Comparison of ENCODE assay signal across 23 cellular contexts in the genomic region with DNA sequence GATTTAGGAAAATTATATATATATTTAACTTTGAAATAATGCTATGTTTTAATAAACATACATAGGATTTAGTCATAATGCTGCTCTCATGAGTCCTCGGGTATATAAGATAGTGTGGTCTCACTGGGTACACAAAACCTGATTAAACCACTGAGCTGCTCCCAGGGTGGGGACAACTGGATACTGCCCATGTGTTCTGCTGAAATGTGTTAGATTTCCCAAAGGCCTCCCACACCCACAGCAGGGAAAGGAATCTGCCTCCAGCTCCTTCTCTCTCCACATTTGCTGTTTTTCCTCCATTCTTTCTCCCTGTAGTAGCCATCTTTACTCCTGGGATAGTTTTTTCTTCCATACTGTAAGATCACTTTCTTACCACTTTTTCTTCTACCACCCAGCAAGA.
A peak's percentile ranks its signal among the peaks of the same experiment; 100 is the strongest.
DNase-seq lines count a peak whose midpoint lies in the region; ATAC-seq and TF ChIP-seq lines count a peak whose summit lies in the region.
"Had no signal": no experiment of that assay in that cellular context is flagged by ENCODE, and none has a peak within 500 bp of the region (broad histone marks: within the 10 kb centered on the region; RNA-seq: fewer than 3 reads in every experiment).

No MANE protein-coding gene starts in this region.

- WGBS in GM23248 (ENCODE audit: low coverage in 1 of 2, low lambda C conversion rate in 2 of 2, missing lambda C conversion rate in 2 of 2), 2 experiments, result 36 to 58% methylated on average over 1 of the region's 1 CpG

- POLR2A ChIA-PET in activated CD8-positive, alpha-beta T cell treated with anti-CD3 and anti-CD28 coated beads, Interleukin-2, amount 10 ng/mL, durations not matched to agents 7 days and 5 days (lab: Charles Lee), result no interaction called here

- peaks cover 6% of the 10 kb centered on the region for H3K4me1 Mint-ChIP-seq in activated CD8-positive, alpha-beta T cell treated with anti-CD3 and anti-CD28 coated beads, Interleukin-2, amount 10 ng/mL, durations not matched to agents 7 days and 5 days (ENCODE audit: low read depth)
- H3K4me1 Mint-ChIP-seq in endothelial cell (ENCODE audit: unreplicated experiment), result peaks cover 10% of the 10 kb centered on the region

- DNase-seq in Right ventricle myocardium superior (no peak), right atrium auricular region (ENCODE audit: low spot score) (no peak), endothelial cell (ENCODE audit: low spot score) (no peak), sciatic nerve (ENCODE audit: low spot score) (no peak), GM23248 (no peak)
- DNase-seq in activated CD8-positive, alpha-beta T cell treated with anti-CD3 and anti-CD28 coated beads, Interleukin-2, amount 10 ng/mL, durations not matched to agents 7 days and 5 days, result no peak
- DNase-seq: activated CD4-positive, alpha-beta T cell treated with anti-CD3 and anti-CD28 coated beads, Interleukin-2, amount 50 U/mL, for 4 hours; activated T-cell treated with anti-CD3 and anti-CD28 coated beads, Interleukin-2, amount 50 U/mL, for 4 hours; brain microvascular endothelial cell; effector CD4-positive, alpha-beta T cell; erythroblast; foreskin fibroblast; IMR-90; left colon; mesendoderm; naive B cell; NCI-H1092; NCI-H187 treated with DMSO at 0.1 percent for 48 hours; NCI-H526 treated with DMSO at 0.1 percent for 48 hours; transverse colon; WERI-Rb-1 had no signal

- no peak overlapping the region for H3K9ac ChIP-seq in GM23248

- H3K4me3 ChIP-seq in right atrium auricular region, result no peak overlapping the region
- no peak overlapping the region for H3K4me3 ChIP-seq in GM23248
- H3K4me3 ChIP-seq: transverse colon had no signal

- in situ Hi-C loops in GM23248 (cut with MboI), result no loop called here

- H3K27me3 ChIP-seq in right atrium auricular region (no peaks in the 10 kb centered on the region), GM23248 (replicated peaks; ENCODE audit: insufficient read depth) (no peaks in the 10 kb centered on the region)
- H3K27me3 ChIP-seq: brain microvascular endothelial cell, transverse colon had no signal

- peaks cover 24% of the 10 kb centered on the region for H3K36me3 ChIP-seq in right atrium auricular region
- peaks cover 48% of the 10 kb centered on the region; the same call in 1 of the 2 replicates for H3K36me3 ChIP-seq in GM23248 (ENCODE audit: low read depth)
- H3K36me3 ChIP-seq: transverse colon, WERI-Rb-1 had no signal

- peaks cover 53% of the 10 kb centered on the region for H3K36me3 Mint-ChIP-seq in activated CD8-positive, alpha-beta T cell treated with anti-CD3 and anti-CD28 coated beads, Interleukin-2, amount 10 ng/mL, durations not matched to agents 7 days and 5 days (ENCODE audit: low read depth)
- H3K36me3 Mint-ChIP-seq in endothelial cell (ENCODE audit: low read depth, unreplicated experiment), result peaks cover 54% of the 10 kb centered on the region

- TF ChIP-seq CTCF in right atrium auricular region (IDR thresholded peaks at IDR 0.05), result no peak
- no peak for TF ChIP-seq CTCF in endothelial cell (IDR thresholded peaks at IDR 0.05; ENCODE audit: unreplicated experiment)

- no peaks in the 10 kb centered on the region for H4K20me1 ChIP-seq in GM23248 (ENCODE audit: insufficient read depth)

- no peaks in the 10 kb centered on the region for H3K9me3 Mint-ChIP-seq in activated CD8-positive, alpha-beta T cell treated with anti-CD3 and anti-CD28 coated beads, Interleukin-2, amount 10 ng/mL, durations not matched to agents 7 days and 5 days (ENCODE audit: insufficient read depth)
- H3K9me3 Mint-ChIP-seq in endothelial cell (ENCODE audit: unreplicated experiment), result no peaks in the 10 kb centered on the region
- H3K9me3 Mint-ChIP-seq: activated T-cell treated with anti-CD3 and anti-CD28 coated beads, Interleukin-2, amount 50 U/mL, for 4 hours; naive B cell had no signal

- CTCF ChIA-PET in activated CD8-positive, alpha-beta T cell treated with anti-CD3 and anti-CD28 coated beads, Interleukin-2, amount 10 ng/mL, durations not matched to agents 7 days and 5 days (lab: Charles Lee), result interaction anchor here (1.4 kb wide), 1 partner anchor 416 kb away, joined by 4 read pairs; a partner anchor contains a TSS

- H3K79me2 ChIP-seq in GM23248 (ENCODE audit: insufficient read depth), result no peaks in the 10 kb centered on the region

- H3K27ac Mint-ChIP-seq in activated CD8-positive, alpha-beta T cell treated with anti-CD3 and anti-CD28 coated beads, Interleukin-2, amount 10 ng/mL, durations not matched to agents 7 days and 5 days, result peak overlapping the region; percentile 55
- peak overlapping the region; percentile 2 for H3K27ac Mint-ChIP-seq in endothelial cell (ENCODE audit: unreplicated experiment)

- no peaks in the 10 kb centered on the region for H3K27me3 Mint-ChIP-seq in activated CD8-positive, alpha-beta T cell treated with anti-CD3 and anti-CD28 coated beads, Interleukin-2, amount 10 ng/mL, durations not matched to agents 7 days and 5 days (ENCODE audit: low read depth)
- peaks cover 13% of the 10 kb centered on the region for H3K27me3 Mint-ChIP-seq in endothelial cell (ENCODE audit: unreplicated experiment)
- H3K27me3 Mint-ChIP-seq: naive B cell had no signal

- H3K9me3 ChIP-seq in right atrium auricular region, result no peaks in the 10 kb centered on the region
- H3K9me3 ChIP-seq in GM23248 (ENCODE audit: low read depth), result no peaks in the 10 kb centered on the region
- H3K9me3 ChIP-seq: transverse colon had no signal

- H3K27ac ChIP-seq in right atrium auricular region (no peak overlapping the region), GM23248 (no peak overlapping the region)
- H3K27ac ChIP-seq: brain microvascular endothelial cell, C4-2B, transverse colon had no signal

- H3K4me2 ChIP-seq in GM23248 (ENCODE audit: unreplicated experiment), result no peak overlapping the region

- H3K4me3 Mint-ChIP-seq in activated CD8-positive, alpha-beta T cell treated with anti-CD3 and anti-CD28 coated beads, Interleukin-2, amount 10 ng/mL, durations not matched to agents 7 days and 5 days, result no peak overlapping the region
- H3K4me3 Mint-ChIP-seq in endothelial cell (ENCODE audit: unreplicated experiment), result peak overlapping the region; percentile 37
- H3K4me3 Mint-ChIP-seq: activated T-cell treated with anti-CD3 and anti-CD28 coated beads, Interleukin-2, amount 50 U/mL, for 4 hours; naive B cell had no signal

- H3K4me1 ChIP-seq in right atrium auricular region, result peaks cover 0 to 8% of the 10 kb centered on the region in 2 donors
- no peaks in the 10 kb centered on the region for H3K4me1 ChIP-seq in GM23248 (ENCODE audit: insufficient read depth)

- ATAC-seq in Right ventricle myocardium superior (ENCODE audit: poor library complexity) (peak; percentile 28), sciatic nerve (peak; percentile 15), GM19351 (IDR thresholded peaks at IDR 0.05; ENCODE audit: unreplicated experiment) (no peak)
- ATAC-seq in activated CD8-positive, alpha-beta T cell treated with anti-CD3 and anti-CD28 coated beads, Interleukin-2, amount 10 ng/mL, durations not matched to agents 7 days and 5 days, result no peak
- ATAC-seq: activated T-cell treated with anti-CD3 and anti-CD28 coated beads, Interleukin-2, amount 50 U/mL, for 4 hours had no signal

- intact Hi-C loops in Right ventricle myocardium superior (cut with DNase I), result no loop called here
- intact Hi-C loops in sciatic nerve (cut with DNase I), result no loop called here

- no peaks in the 10 kb centered on the region for H3F3A ChIP-seq in GM23248 (ENCODE audit: insufficient read depth)

- H3K9me2 ChIP-seq in GM23248 (ENCODE audit: insufficient read depth), result no peaks in the 10 kb centered on the region

- H2AFZ ChIP-seq in GM23248, result no peak overlapping the region

Comparison
In these comparisons a context has a peak if more than half of its experiments do, and no peak if none do; other contexts are left out.
1. ATAC-seq: peak in Right ventricle myocardium superior (single experiment) and sciatic nerve (single experiment); none in activated CD8-positive, alpha-beta T cell treated with anti-CD3 and anti-CD28 coated beads, Interleukin-2, amount 10 ng/mL, durations not matched to agents 7 days and 5 days (single experiment) and GM19351 (single experiment).